Comparison of ENCODE assay signal across 26 cellular contexts in the genomic region with DNA sequence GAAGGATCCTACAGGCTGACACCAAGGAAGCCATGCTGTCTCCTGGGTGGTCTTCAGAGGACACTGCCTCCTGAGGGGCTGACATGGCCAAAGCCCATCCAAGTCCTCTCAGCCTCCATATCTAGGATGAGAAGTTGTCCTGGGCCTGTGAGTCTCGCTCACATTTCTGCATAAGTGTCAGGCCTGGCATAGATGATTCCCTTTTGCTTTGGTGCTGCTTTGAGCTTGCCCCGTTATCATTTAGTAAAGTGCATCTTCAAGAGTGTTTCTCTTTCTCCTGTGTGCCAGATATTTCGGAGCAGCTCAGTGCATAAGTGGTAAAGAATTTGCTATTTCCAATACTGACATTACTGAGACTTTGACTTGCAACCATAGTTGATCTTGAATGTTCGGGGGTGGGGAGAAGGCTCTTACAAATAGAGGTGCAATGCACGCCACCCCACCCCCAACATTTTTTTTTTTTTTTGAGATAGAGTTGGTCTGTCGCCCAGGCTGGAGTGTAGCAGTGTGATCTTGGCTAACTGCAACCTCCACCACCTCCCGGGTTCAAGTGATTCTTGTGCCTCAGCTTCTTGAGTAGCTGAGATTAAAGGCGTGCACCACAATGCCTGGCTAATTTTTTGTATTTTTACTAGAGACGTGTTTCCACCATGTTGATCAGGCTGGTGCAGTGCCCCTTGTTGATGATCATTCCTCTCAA.
"Had no signal": no experiment of that assay in that cellular context is flagged by ENCODE, and none has a peak within 500 bp of the region (broad histone marks: within the 10 kb centered on the region; RNA-seq: fewer than 3 reads in every experiment).

No MANE protein-coding gene starts in this region.

- DNase-seq: activated CD4-positive, alpha-beta memory T cell treated with anti-CD3 and anti-CD28 coated beads, Interleukin-2, amount 10 ng/mL, durations not matched to agents 7 days and 5 days; activated CD4-positive, alpha-beta T cell treated with anti-CD3 and anti-CD28 coated beads for 1 hour; activated CD4-positive, alpha-beta T cell treated with anti-CD3 and anti-CD28 coated beads for 4 hours; activated CD4-positive, alpha-beta T cell treated with anti-CD3 and anti-CD28 coated beads, Interleukin-2, amount 10 ng/mL, durations not matched to agents 7 days and 5 days; activated CD4-positive, alpha-beta T cell treated with anti-CD3 and anti-CD28 coated beads, Interleukin-2, amount 50 U/mL, for 4 hours; activated CD8-positive, alpha-beta memory T cell treated with anti-CD3 and anti-CD28 coated beads, Interleukin-2, amount 50 U/mL, for 48 hours; activated gamma-delta T cell; activated naive CD4-positive, alpha-beta T cell; activated naive CD4-positive, alpha-beta T cell treated with anti-CD3 and anti-CD28 coated beads, Interleukin-2, amount 10 ng/mL, durations not matched to agents 7 days and 5 days; activated naive CD8-positive, alpha-beta T cell treated with anti-CD3 and anti-CD28 coated beads, Interleukin-2, amount 10 ng/mL, durations not matched to agents 7 days and 5 days; activated T-cell treated with anti-CD3 and anti-CD28 coated beads for 4 hours; activated T-cell treated with anti-CD3 and anti-CD28 coated beads, Interleukin-2, amount 50 U/mL, for 24 hours; activated T-cell treated with anti-CD3 and anti-CD28 coated beads, Interleukin-2, amount 50 U/mL, for 72 hours; dorsolateral prefrontal cortex; effector memory CD4-positive, alpha-beta T cell; endodermal cell; foreskin fibroblast; T-helper 2 cell had no signal

- H3K27me3 ChIP-seq: ascending aorta, breast epithelium, cardiac muscle cell, dorsolateral prefrontal cortex had no signal

- H3K27ac ChIP-seq: ascending aorta, breast epithelium, cardiac muscle cell, coronary artery, dorsolateral prefrontal cortex, VCaP had no signal

- ATAC-seq: activated naive CD4-positive, alpha-beta T cell treated with anti-CD3 and anti-CD28 coated beads, Interleukin-2, amount 50 U/mL, for 72 hours; activated T-cell treated with anti-CD3 and anti-CD28 coated beads, Interleukin-2, amount 50 U/mL, for 72 hours; esophagus mucosa; WTC11 had no signal

- H3K9me3 ChIP-seq: ascending aorta, breast epithelium had no signal

- H3K4me3 ChIP-seq: ascending aorta, breast epithelium, cardiac muscle cell, coronary artery, dorsolateral prefrontal cortex had no signal

- H3K36me3 ChIP-seq: ascending aorta, breast epithelium, cardiac muscle cell had no signal

- H3K4me1 ChIP-seq: ascending aorta had no signal
